ENCODE assay signal across 8 cellular contexts in genomic region chr7:158863611-158864506, GRCh38.
DNase-seq lines count a peak whose midpoint lies in the region; ATAC-seq and TF ChIP-seq lines count a peak whose summit lies in the region.

No MANE protein-coding gene starts in this region.

- H3K27me3 Mint-ChIP-seq in T-helper 1 cell treated with Interleukin-12 subunit alpha and Interleukin-12 subunit beta and Interleukin-4 antibody, amounts not matched to agents 30 μg/mL and 1 μg/mL, for 36 hours (ENCODE audit: low read depth) = no peaks in the 10 kb centered on the region

- peak overlapping the region; percentile 63 for H3K4me3 ChIP-seq in AG09309 (ENCODE audit: control insufficient read depth, low read depth, low read length)
- H3K4me3 ChIP-seq in cardiac fibroblast (replicated peaks in 1 of 2; ENCODE audit: low read depth in 2 of 2, low read length in 2 of 2) = peak overlapping the region; percentile 42 to 49

- peak overlapping the region; percentile 97 for H3K27ac Mint-ChIP-seq in T-helper 1 cell treated with Interleukin-12 subunit alpha and Interleukin-12 subunit beta and Interleukin-4 antibody, amounts not matched to agents 30 μg/mL and 1 μg/mL, for 36 hours

- H3K4me1 Mint-ChIP-seq in T-helper 1 cell treated with Interleukin-12 subunit alpha and Interleukin-12 subunit beta and Interleukin-4 antibody, amounts not matched to agents 30 μg/mL and 1 μg/mL, for 36 hours (ENCODE audit: low read depth) = peaks cover 49% of the 10 kb centered on the region

- peaks cover 8% of the 10 kb centered on the region for H3K36me3 Mint-ChIP-seq in T-helper 1 cell treated with Interleukin-12 subunit alpha and Interleukin-12 subunit beta and Interleukin-4 antibody, amounts not matched to agents 30 μg/mL and 1 μg/mL, for 36 hours (ENCODE audit: low read depth)

- no peaks in the 10 kb centered on the region for H3K9me3 Mint-ChIP-seq in T-helper 1 cell treated with Interleukin-12 subunit alpha and Interleukin-12 subunit beta and Interleukin-4 antibody, amounts not matched to agents 30 μg/mL and 1 μg/mL, for 36 hours

- TF ChIP-seq CTCF in AG09309 (IDR thresholded peaks at IDR 0.05; ENCODE audit: control insufficient read depth, insufficient read depth, low read depth, low read length, missing control alignments) = no peak
- no peak for TF ChIP-seq CTCF in cardiac fibroblast (IDR thresholded peaks at IDR 0.05; ENCODE audit: low read depth, low read length)

- peak overlapping the region; percentile 92 for H3K4me3 Mint-ChIP-seq in T-helper 1 cell treated with Interleukin-12 subunit alpha and Interleukin-12 subunit beta and Interleukin-4 antibody, amounts not matched to agents 30 μg/mL and 1 μg/mL, for 36 hours

- DNase-seq in AG09309 (ENCODE audit: low read depth) = peak; percentile 57
- peak; percentile 80 to 84 for DNase-seq in cardiac fibroblast (ENCODE audit: low read depth in 2 of 2)
- peak; percentile 76 for DNase-seq in islet precursor cell
- peak; percentile 24 for DNase-seq in stimulated activated CD4-positive, alpha-beta T cell treated with anti-CD3 and anti-CD28 coated beads, Interleukin-12 subunit alpha, Interleukin-12 subunit beta, amount 100 ng/mL, for 4 hours
- DNase-seq in NK-92 treated with Interleukin-12 subunit alpha and Interleukin-12 subunit beta, amount 100 ng/mL, for 24 hours (lab: John Stamatoyannopoulos, UW) = no peak

- peak; percentile 31 for ATAC-seq in GM19025 (IDR thresholded peaks at IDR 0.05; ENCODE audit: low read depth, unreplicated experiment)
- peak; percentile 28 for ATAC-seq in HG03520 (IDR thresholded peaks at IDR 0.05; ENCODE audit: unreplicated experiment)
